In genomic region chr3:139979991-139980390, GRCh38 we compare ENCODE assay signal across 20 cellular contexts. TPM values are rescaled to one million over a fixed set of nuclear protein-coding genes. Genes with fewer than 3 reads are reported as not detected.
DNase-seq lines count a peak whose midpoint lies in the region; ATAC-seq and TF ChIP-seq lines count a peak whose summit lies in the region.
"Had no signal": no experiment of that assay in that cellular context is flagged by ENCODE, and none has a peak within 500 bp of the region (broad histone marks: within the 10 kb centered on the region; RNA-seq: fewer than 3 reads in every experiment).

No MANE protein-coding gene starts in this region.

- no peaks in the 10 kb centered on the region for H3K36me3 ChIP-seq in esophagus muscularis mucosa
- no peaks in the 10 kb centered on the region for H3K36me3 ChIP-seq in thyroid gland
- no peaks in the 10 kb centered on the region for H3K36me3 ChIP-seq in mucosa of descending colon (ENCODE audit: low read depth)
- H3K36me3 ChIP-seq: BLaER1 treated with 17β-estradiol and CSF1 and Interleukin-3, amounts not matched to agents 10 nM and 100 nM had no signal

- H3K56ac ChIP-seq in H9 (ENCODE audit: insufficient read length, low read depth, low read length): no peak overlapping the region

- no peak overlapping the region for H3K14ac ChIP-seq in H9 (ENCODE audit: insufficient read depth, low read length)

- WGBS in H9 (ENCODE audit: extremely low coverage, insufficient read length, low lambda C conversion rate): no CpG with 5 or more reads among the region's 1 CpG
- WGBS in esophagus muscularis mucosa: 95% methylated on average over 1 of the region's 1 CpG
- 96% methylated on average over 1 of the region's 1 CpG for WGBS in thyroid gland, 2 donors

- H3K79me2 ChIP-seq in H9 (ENCODE audit: insufficient read depth, low read length): no peaks in the 10 kb centered on the region

- H3K4me3 ChIP-seq in esophagus muscularis mucosa (no peak overlapping the region), thyroid gland (replicated peaks in 1 of 3) (no peak overlapping the region), mucosa of descending colon (no peak overlapping the region)
- H3K4me3 ChIP-seq: A549; BLaER1 treated with 17β-estradiol and CSF1 and Interleukin-3, amounts not matched to agents 10 nM and 100 nM had no signal

- no peaks in the 10 kb centered on the region for H3K23me2 ChIP-seq in H9 (ENCODE audit: insufficient read length, low read depth, low read length, poor library complexity, severe bottlenecking)

- no peak overlapping the region for H3K18ac ChIP-seq in H9 (ENCODE audit: insufficient read length, low read depth, low read length)

- H2AK5ac ChIP-seq in H9 (ENCODE audit: insufficient read length, low read length): no peak overlapping the region

- no peaks in the 10 kb centered on the region for H3K4me1 ChIP-seq in H9 (ENCODE audit: insufficient read depth, low read length)
- peaks cover 0 to 7% (median 0%) of the 10 kb centered on the region in 4 donors for H3K4me1 ChIP-seq in esophagus muscularis mucosa
- H3K4me1 ChIP-seq in thyroid gland: no peaks in the 10 kb centered on the region
- no peaks in the 10 kb centered on the region for H3K4me1 ChIP-seq in mucosa of descending colon (ENCODE audit: low read depth)
- H3K4me1 ChIP-seq: A549; BLaER1 treated with 17β-estradiol and CSF1 and Interleukin-3, amounts not matched to agents 10 nM and 100 nM; Caco-2 had no signal

- H4K8ac ChIP-seq in H9 (replicated peaks; ENCODE audit: insufficient read length, low read depth, low read length): no peak overlapping the region

- H4K91ac ChIP-seq in H9 (ENCODE audit: insufficient read length, low read depth, low read length): no peak overlapping the region

- H3K27ac Mint-ChIP-seq in H9: no peak overlapping the region
- H3K27ac Mint-ChIP-seq in osteocyte (ENCODE audit: unreplicated experiment): no peak overlapping the region
- H3K27ac Mint-ChIP-seq: B cell; CD4-positive, alpha-beta T cell; CD8-positive, alpha-beta T cell had no signal

- no peak overlapping the region for H3K4me3 Mint-ChIP-seq in H9
- H3K4me3 Mint-ChIP-seq in osteocyte (ENCODE audit: unreplicated experiment): no peak overlapping the region
- H3K4me3 Mint-ChIP-seq: B cell; CD4-positive, alpha-beta T cell; CD8-positive, alpha-beta T cell had no signal

- no peak overlapping the region for H4K5ac ChIP-seq in H9 (ENCODE audit: insufficient read length, low read depth, low read length)

- no peak for TF ChIP-seq EP300 in esophagus muscularis mucosa (IDR thresholded peaks at IDR 0.05)

- H3K4me2 ChIP-seq in H9 (ENCODE audit: insufficient read depth, insufficient read length, low read length): no peak overlapping the region
- H3K4me2 ChIP-seq: A549; BLaER1 treated with 17β-estradiol and CSF1 and Interleukin-3, amounts not matched to agents 10 nM and 100 nM had no signal

- no peaks in the 10 kb centered on the region for H3K36me3 Mint-ChIP-seq in H9 (ENCODE audit: insufficient read depth in 1 of 3, low read depth in 3 of 3)
- peaks cover 10% of the 10 kb centered on the region for H3K36me3 Mint-ChIP-seq in osteocyte (ENCODE audit: unreplicated experiment)
- H3K36me3 Mint-ChIP-seq: CD8-positive, alpha-beta T cell had no signal

- no peak for ATAC-seq in GM19455 (IDR thresholded peaks at IDR 0.05; ENCODE audit: unreplicated experiment)
- no peak for ATAC-seq in mucosa of descending colon
- ATAC-seq: A549; CD8-positive, alpha-beta T cell had no signal

- no peak overlapping the region for H2BK12ac ChIP-seq in H9 (ENCODE audit: insufficient read length, low read depth, low read length)

- TF ChIP-seq CTCF in H9 (conservative IDR thresholded peaks at IDR 0.05) (no peak), esophagus muscularis mucosa (IDR thresholded peaks at IDR 0.05) (no peak), osteocyte (IDR thresholded peaks at IDR 0.05) (no peak), thyroid gland (IDR thresholded peaks at IDR 0.05) (no peak), mucosa of descending colon (IDR thresholded peaks at IDR 0.05) (no peak)

- DNase-seq in H9 (peak; percentile 0), ecto neural progenitor cell (ENCODE audit: low spot score) (peak; percentile 9), esophagus muscularis mucosa (ENCODE audit: extremely low spot score) (peak; percentile 62), osteocyte (ENCODE audit: extremely low spot score, unreplicated experiment) (peak; percentile 13), thyroid gland (no peak), mucosa of descending colon (no peak), nucleus accumbens (lab: John Stamatoyannopoulos, UW) (no peak)
- DNase-seq: AML-193; Caco-2; Calu3; CD4-positive, alpha-beta T cell; CD8-positive, alpha-beta T cell; DMS79 treated with DMSO at 0.1 percent for 48 hours; GF-D8 had no signal

- H3K9me3 Mint-ChIP-seq in H9 (no peaks in the 10 kb centered on the region), osteocyte (ENCODE audit: unreplicated experiment) (no peaks in the 10 kb centered on the region)
- H3K9me3 Mint-ChIP-seq: CD4-positive, alpha-beta T cell; CD8-positive, alpha-beta T cell had no signal

- H2BK20ac ChIP-seq in H9 (ENCODE audit: low read depth, low read length, poor library complexity, severe bottlenecking): no peak overlapping the region

- H3K9me3 ChIP-seq in H9 (ENCODE audit: control insufficient read depth, low read depth, low read length) (no peaks in the 10 kb centered on the region), esophagus muscularis mucosa (no peaks in the 10 kb centered on the region), thyroid gland (no peaks in the 10 kb centered on the region), mucosa of descending colon (no peaks in the 10 kb centered on the region)
- H3K9me3 ChIP-seq: A549; BLaER1 treated with 17β-estradiol and CSF1 and Interleukin-3, amounts not matched to agents 10 nM and 100 nM; Caco-2 had no signal

- H3K79me1 ChIP-seq in H9 (ENCODE audit: insufficient read depth, low read depth, low read length, poor library complexity, severe bottlenecking): no peaks in the 10 kb centered on the region

- no peak overlapping the region for H3T11ph ChIP-seq in H9 (ENCODE audit: low read length)

- no peak overlapping the region for H2AFZ ChIP-seq in H9 (ENCODE audit: low read length)

- H3K9ac ChIP-seq in H9 (ENCODE audit: extremely low read depth, insufficient read length, low read length): no peak overlapping the region
- H3K9ac ChIP-seq: BLaER1 treated with 17β-estradiol and CSF1 and Interleukin-3, amounts not matched to agents 10 nM and 100 nM had no signal

- H3K27me3 Mint-ChIP-seq in H9 (ENCODE audit: low read depth): peaks cover 8% of the 10 kb centered on the region
- no peaks in the 10 kb centered on the region for H3K27me3 Mint-ChIP-seq in osteocyte (ENCODE audit: unreplicated experiment)
- H3K27me3 Mint-ChIP-seq: CD4-positive, alpha-beta T cell had no signal

- no peak overlapping the region for H3K4ac ChIP-seq in H9 (ENCODE audit: low read depth, low read length)

- H3K27me3 ChIP-seq in H9 (ENCODE audit: insufficient read depth, low read length) (no peaks in the 10 kb centered on the region), esophagus muscularis mucosa (no peaks in the 10 kb centered on the region), thyroid gland (no peaks in the 10 kb centered on the region)
- H3K27me3 ChIP-seq: BLaER1 treated with 17β-estradiol and CSF1 and Interleukin-3, amounts not matched to agents 10 nM and 100 nM had no signal

- H2BK15ac ChIP-seq in H9 (ENCODE audit: low read depth, low read length): no peak overlapping the region

- no peaks in the 10 kb centered on the region for H4K20me1 ChIP-seq in H9 (ENCODE audit: control insufficient read depth, insufficient read depth, insufficient read length)
- H4K20me1 ChIP-seq: BLaER1 treated with 17β-estradiol and CSF1 and Interleukin-3, amounts not matched to agents 10 nM and 100 nM had no signal

- TF ChIP-seq POLR2A in esophagus muscularis mucosa (IDR thresholded peaks at IDR 0.05; ENCODE audit: low read depth) (no peak), thyroid gland (IDR thresholded peaks at IDR 0.05) (no peak)

- no peaks in the 10 kb centered on the region for H3K4me1 Mint-ChIP-seq in H9
- peaks cover 2% of the 10 kb centered on the region for H3K4me1 Mint-ChIP-seq in osteocyte (ENCODE audit: unreplicated experiment)
- H3K4me1 Mint-ChIP-seq: B cell had no signal

- no peak overlapping the region for H2BK5ac ChIP-seq in H9 (ENCODE audit: insufficient read length, low read length)

- intact Hi-C loops in esophagus muscularis mucosa (cut with DNase I): no loop called here
- intact Hi-C loops in thyroid gland (cut with DNase I): no loop called here
- intact Hi-C loops in mucosa of descending colon (cut with DNase I, micrococcal nuclease): no loop called here

- no peak overlapping the region for H2BK120ac ChIP-seq in H9 (ENCODE audit: low read depth, low read length, poor library complexity, severe bottlenecking)

- H3K27ac ChIP-seq in H9 (ENCODE audit: insufficient read length, low read depth, low read length): no peak overlapping the region
- no peak overlapping the region for H3K27ac ChIP-seq in esophagus muscularis mucosa (replicated peaks in 1 of 4)
- no peak overlapping the region for H3K27ac ChIP-seq in thyroid gland
- H3K27ac ChIP-seq: 22Rv1; A549; BLaER1 treated with 17β-estradiol and CSF1 and Interleukin-3, amounts not matched to agents 10 nM and 100 nM; C4-2B had no signal

- H3K23ac ChIP-seq in H9 (ENCODE audit: insufficient read length, low read depth, low read length): no peak overlapping the region

RNA-seq across cellular contexts. Expression of gene CLSTN2, which starts 45.0 kb away (rescaled TPM):
- 0.66 and 0.68 TPM in 2 replicates for total RNA-seq in H9 (2021)
- total RNA-seq in esophagus muscularis mucosa: 1 to 10 TPM; 3.7 to 9.5 (median 7.4) TPM
- 143 and 161 TPM in 2 replicates for total RNA-seq in osteocyte
- 10 to 100 TPM in 3 of 4 donors, 1 to 10 TPM in 1; 9.7 to 32.9 (median 15.5) TPM for total RNA-seq in thyroid gland
- 1 to 10 TPM in 2 of 3 donors, under 1 TPM in 1; 0.90 to 5.3 (median 2.5) TPM for total RNA-seq in mucosa of descending colon
- total RNA-seq: B cell; CD4-positive, alpha-beta T cell; CD8-positive, alpha-beta T cell had no signal

Comparison
In these comparisons a context has a peak if more than half of its experiments do, and no peak if none do; other contexts are left out.
1. DNase-seq: peak in H9 (single experiment), ecto neural progenitor cell (single experiment), esophagus muscularis mucosa (single experiment) and osteocyte (single experiment); none in thyroid gland (0 of 2), mucosa of descending colon (0 of 3) and nucleus accumbens (0 of 56).